Comparison of ENCODE assay signal across 8 cellular contexts in genomic region chr17:50903604-50904521, GRCh38. TPM values are rescaled to one million over a fixed set of nuclear protein-coding genes. Genes with fewer than 3 reads are reported as not detected.
DNase-seq lines count a peak whose midpoint lies in the region; ATAC-seq and TF ChIP-seq lines count a peak whose summit lies in the region.

No MANE protein-coding gene starts in this region.

- intact Hi-C loops in right lobe of liver (cut with DNase I) (no loop called here), vagina (cut with DNase I) (loop anchor here (5.0 kb wide), 1 partner anchor 37 kb away; the partner anchor contains the start of gene TOB1)

- H3K27ac ChIP-seq in adipose tissue (ENCODE audit: low read depth, low read length) (peak overlapping the region; percentile 40), right lobe of liver (peak overlapping the region; percentile 85 to 100 (median 99)), vagina (peak overlapping the region; percentile 95)

- no peaks in the 10 kb centered on the region for H3K27me3 ChIP-seq in BE2C
- H3K27me3 ChIP-seq in right lobe of liver = no peaks in the 10 kb centered on the region
- no peaks in the 10 kb centered on the region for H3K27me3 ChIP-seq in vagina

- DNase-seq in BE2C (peak; percentile 53), LHCN-M2 (ENCODE audit: low read depth) (peak; percentile 87), right lobe of liver (no peak), vagina (ENCODE audit: extremely low spot score in 2 of 2) (no peak), DMS53 treated with DMSO at 0.1 percent for 48 hours (lab: John Stamatoyannopoulos, UW; ENCODE audit: unreplicated experiment) (no peak)

- WGBS in adipose tissue, 3 donors = 42 to 81% (median 80%) methylated on average over 10 of the region's 10 CpGs
- WGBS in right lobe of liver (ENCODE audit: insufficient coverage, low coverage, low lambda C conversion rate, missing lambda C conversion rate) = 52% methylated on average over 10 of the region's 10 CpGs

- ATAC-seq in right lobe of liver = no peak
- ATAC-seq in GM19452 (IDR thresholded peaks at IDR 0.05; ENCODE audit: unreplicated experiment) = no peak
- no peak for ATAC-seq in GM21528 (IDR thresholded peaks at IDR 0.05; ENCODE audit: low FRiP score, unreplicated experiment)

- TF ChIP-seq CTCF in BE2C (IDR thresholded peaks at IDR 0.05; ENCODE audit: low read depth, low read length) = no peak
- TF ChIP-seq CTCF in right lobe of liver (IDR thresholded peaks at IDR 0.05) = no peak
- TF ChIP-seq CTCF in vagina (IDR thresholded peaks at IDR 0.05) = no peak

- H3K9me3 ChIP-seq in BE2C = no peaks in the 10 kb centered on the region
- no peaks in the 10 kb centered on the region for H3K9me3 ChIP-seq in right lobe of liver
- no peaks in the 10 kb centered on the region for H3K9me3 ChIP-seq in vagina

- H3K4me1 ChIP-seq in BE2C (peaks cover 35% of the 10 kb centered on the region), right lobe of liver (peaks cover 0 to 61% (median 27%) of the 10 kb centered on the region in 4 donors), vagina (peaks cover 42% of the 10 kb centered on the region)

- peak overlapping the region; percentile 2; the same call in 1 of the 2 replicates for H3K4me3 ChIP-seq in BE2C (ENCODE audit: low read depth, low read length)
- peak overlapping the region in 1 of 3 donors; percentile 33 for H3K4me3 ChIP-seq in right lobe of liver
- H3K4me3 ChIP-seq in vagina = no peak overlapping the region

- TF ChIP-seq POLR2A in right lobe of liver (IDR thresholded peaks at IDR 0.05) (no peak), vagina (IDR thresholded peaks at IDR 0.05) (no peak)

- H3K36me3 ChIP-seq in BE2C (no peaks in the 10 kb centered on the region), right lobe of liver (no peaks in the 10 kb centered on the region), vagina (no peaks in the 10 kb centered on the region)

RNA-seq across cellular contexts. Expression of gene TOB1, which starts 37.7 kb away (rescaled TPM):
- 55.7 TPM for polyA plus RNA-seq in BE2C (2012; ENCODE audit: insufficient read depth, insufficient read length, low read depth)
- total RNA-seq in LHCN-M2 (2014; rRNA removed) (9.3 and 16.9 TPM in 2 replicates), right lobe of liver (100 to 1,000 TPM in 3 of 6 experiments, 10 to 100 TPM in 3; 36.2 to 222 (median 82.1) TPM), vagina (74.4 TPM)
- 31.4 TPM for polyA plus RNA-seq in LHCN-M2 (2012)
- polyA plus RNA-seq in adipose tissue = 10 to 100 TPM; 16.3 to 81.5 (median 25.4) TPM

Comparison
In these comparisons a context has a peak if more than half of its experiments do, and no peak if none do; other contexts are left out.
1. DNase-seq: peak in BE2C (single experiment) and LHCN-M2 (single experiment); none in right lobe of liver (0 of 3), vagina (0 of 2) and DMS53 treated with DMSO at 0.1 percent for 48 hours (single experiment).
2. H3K27ac ChIP-seq: peak in every context shown above with its lines; median percentile 99 in right lobe of liver; 95 in vagina; 40 in adipose tissue.